Comparison of ENCODE assay signal across 1 cellular context in the genomic region with DNA sequence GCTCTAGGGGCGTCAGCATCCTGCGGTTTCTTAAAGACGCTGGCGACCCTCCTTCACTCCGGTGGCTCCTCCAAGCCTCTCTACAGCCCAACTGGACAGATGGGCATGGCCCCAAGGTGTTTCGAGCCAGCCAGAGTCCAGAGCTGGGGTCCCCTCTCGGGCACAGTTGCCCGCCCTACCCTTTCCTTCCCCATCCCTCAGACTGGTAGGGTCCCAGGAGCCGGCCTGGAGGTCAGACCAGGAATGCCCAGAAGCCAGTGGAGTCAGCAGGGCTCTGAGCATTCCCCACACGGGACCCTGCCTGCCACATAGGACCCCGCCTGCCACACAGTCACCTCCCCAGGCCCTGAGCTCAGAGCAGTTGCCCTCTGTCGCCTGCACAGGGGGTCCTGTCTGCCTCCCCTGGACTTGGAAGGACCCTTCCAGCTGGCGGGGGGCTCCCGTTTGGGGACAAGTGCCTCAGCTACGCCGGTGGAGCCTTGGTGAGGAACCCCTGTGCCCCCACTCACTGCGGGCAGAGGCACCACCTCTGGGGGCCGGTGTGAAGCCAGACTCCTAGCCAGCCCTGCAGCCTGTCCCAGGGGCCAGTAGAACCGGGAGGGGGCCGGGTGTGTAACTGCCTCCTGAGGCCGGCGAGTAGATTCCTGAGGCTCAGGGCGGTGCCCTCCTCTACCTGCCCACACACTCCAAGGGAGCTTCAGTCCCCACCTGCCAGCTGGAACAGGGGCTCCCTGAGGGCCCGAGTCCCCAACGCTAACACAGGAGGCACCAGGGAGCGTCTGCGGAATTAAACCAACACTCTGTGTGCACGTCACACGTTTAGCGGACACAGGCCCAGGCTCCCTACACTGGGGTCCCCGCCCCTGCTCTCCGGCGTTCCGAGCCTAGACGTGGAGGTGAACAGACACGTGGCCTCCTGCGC.
TF ChIP-seq lines count a peak whose summit lies in the region.

No MANE protein-coding gene starts in this region.

TF ChIP-seq in IMR-90, 13 proteins besides CTCF, POLR2A, EP300 and RAD21:
- TF ChIP-seq FOS (IDR thresholded peaks at IDR 0.05; ENCODE audit: low read depth, low read length) (no peak), SMC3 (IDR thresholded peaks at IDR 0.05; ENCODE audit: low read depth, low read length) (no peak), MAZ (IDR thresholded peaks at IDR 0.05; ENCODE audit: borderline replicate concordance, low read depth, low read length) (no peak), CHD1 (IDR thresholded peaks at IDR 0.05; ENCODE audit: low read depth, low read length) (no peak), MAFK (IDR thresholded peaks at IDR 0.05; ENCODE audit: low read depth, low read length) (no peak), BHLHE40 (IDR thresholded peaks at IDR 0.05; ENCODE audit: low read depth, low read length) (no peak), NFE2L2 (IDR thresholded peaks at IDR 0.05; ENCODE audit: low read depth, low read length) (no peak), MXI1 (IDR thresholded peaks at IDR 0.05; ENCODE audit: borderline replicate concordance, low read depth, low read length) (no peak), RFX5 (IDR thresholded peaks at IDR 0.05; ENCODE audit: low read depth, low read length) (no peak), RCOR1 (IDR thresholded peaks at IDR 0.05; ENCODE audit: insufficient replicate concordance, low read length) (no peak)
- TF ChIP-seq, protein P1, sequence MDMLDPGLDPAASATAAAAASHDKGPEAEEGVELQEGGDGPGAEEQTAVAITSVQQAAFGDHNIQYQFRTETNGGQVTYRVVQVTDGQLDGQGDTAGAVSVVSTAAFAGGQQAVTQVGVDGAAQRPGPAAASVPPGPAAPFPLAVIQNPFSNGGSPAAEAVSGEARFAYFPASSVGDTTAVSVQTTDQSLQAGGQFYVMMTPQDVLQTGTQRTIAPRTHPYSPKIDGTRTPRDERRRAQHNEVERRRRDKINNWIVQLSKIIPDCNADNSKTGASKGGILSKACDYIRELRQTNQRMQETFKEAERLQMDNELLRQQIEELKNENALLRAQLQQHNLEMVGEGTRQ (IDR thresholded peaks at IDR 0.05; ENCODE audit: low read depth, low read length) = no peak
- TF ChIP-seq, protein P2, sequence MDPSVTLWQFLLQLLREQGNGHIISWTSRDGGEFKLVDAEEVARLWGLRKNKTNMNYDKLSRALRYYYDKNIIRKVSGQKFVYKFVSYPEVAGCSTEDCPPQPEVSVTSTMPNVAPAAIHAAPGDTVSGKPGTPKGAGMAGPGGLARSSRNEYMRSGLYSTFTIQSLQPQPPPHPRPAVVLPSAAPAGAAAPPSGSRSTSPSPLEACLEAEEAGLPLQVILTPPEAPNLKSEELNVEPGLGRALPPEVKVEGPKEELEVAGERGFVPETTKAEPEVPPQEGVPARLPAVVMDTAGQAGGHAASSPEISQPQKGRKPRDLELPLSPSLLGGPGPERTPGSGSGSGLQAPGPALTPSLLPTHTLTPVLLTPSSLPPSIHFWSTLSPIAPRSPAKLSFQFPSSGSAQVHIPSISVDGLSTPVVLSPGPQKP (IDR thresholded peaks at IDR 0.05; ENCODE audit: borderline replicate concordance, low read depth, low read length) = no peak
